Comparison of ENCODE assay signal across 8 cellular contexts in genomic region chr4:139734875-139735380, GRCh38.
A peak's percentile ranks its signal among the peaks of the same experiment; 100 is the strongest.
DNase-seq lines count a peak whose midpoint lies in the region; ATAC-seq, FAIRE-seq and TF ChIP-seq lines count a peak whose summit lies in the region.

No MANE protein-coding gene starts in this region.

- intact Hi-C loops in lower leg skin (cut with DNase I; ENCODE audit: low total_unique reads): loop anchor here (5.0 to 10.0 kb wide), 2 partner anchors 417 to 520 kb away; partner anchors contain the start of gene MAML3

- TF ChIP-seq POLR2A in GM12892 (IDR thresholded peaks at IDR 0.05; ENCODE audit: low read depth, low read length) (no peak), lower leg skin (IDR thresholded peaks at IDR 0.05) (no peak)

- CTCF ChIA-PET in activated CD8-positive, alpha-beta T cell treated with anti-CD3 and anti-CD28 coated beads, Interleukin-2, amount 10 ng/mL, durations not matched to agents 7 days and 5 days (lab: Charles Lee): interaction anchor here (0.7 to 1.6 kb wide), 10 partner anchors 60 to 595 kb away, joined by 3 to 10 read pairs (median 3); no protein-coding TSS in a partner anchor

- ATAC-seq in HG03280 (IDR thresholded peaks at IDR 0.05; ENCODE audit: unreplicated experiment): peak; percentile 58
- peak; percentile 82 for ATAC-seq in activated CD8-positive, alpha-beta T cell treated with anti-CD3 and anti-CD28 coated beads, Interleukin-2, amount 10 ng/mL, durations not matched to agents 7 days and 5 days
- ATAC-seq in GM18858 (IDR thresholded peaks at IDR 0.05; ENCODE audit: unreplicated experiment): no peak

- POLR2A ChIA-PET in activated CD8-positive, alpha-beta T cell treated with anti-CD3 and anti-CD28 coated beads, Interleukin-2, amount 10 ng/mL, durations not matched to agents 7 days and 5 days (lab: Charles Lee): no interaction called here

- H3K4me1 Mint-ChIP-seq in activated CD8-positive, alpha-beta T cell treated with anti-CD3 and anti-CD28 coated beads, Interleukin-2, amount 10 ng/mL, durations not matched to agents 7 days and 5 days (ENCODE audit: low read depth): peaks cover 13% of the 10 kb centered on the region

- no peaks in the 10 kb centered on the region for H3K36me3 Mint-ChIP-seq in activated CD8-positive, alpha-beta T cell treated with anti-CD3 and anti-CD28 coated beads, Interleukin-2, amount 10 ng/mL, durations not matched to agents 7 days and 5 days (ENCODE audit: low read depth)

- 1% methylated on average over 12 to 36 of the region's 42 CpGs for WGBS in lower leg skin, 2 donors

- no peak for FAIRE-seq in GM12892 (lab: Jason Lieb, UNC)

- H3K4me3 ChIP-seq in lower leg skin (ENCODE audit: low read depth, poor library complexity, severe bottlenecking): peak overlapping the region; percentile 14

- no peaks in the 10 kb centered on the region for H3K9me3 Mint-ChIP-seq in activated CD8-positive, alpha-beta T cell treated with anti-CD3 and anti-CD28 coated beads, Interleukin-2, amount 10 ng/mL, durations not matched to agents 7 days and 5 days (ENCODE audit: insufficient read depth)

- H3K4me3 Mint-ChIP-seq in activated CD8-positive, alpha-beta T cell treated with anti-CD3 and anti-CD28 coated beads, Interleukin-2, amount 10 ng/mL, durations not matched to agents 7 days and 5 days: peak overlapping the region; percentile 66

- H3K27ac Mint-ChIP-seq in activated CD8-positive, alpha-beta T cell treated with anti-CD3 and anti-CD28 coated beads, Interleukin-2, amount 10 ng/mL, durations not matched to agents 7 days and 5 days: no peak overlapping the region

- no peak for TF ChIP-seq CTCF in lower leg skin (IDR thresholded peaks at IDR 0.05)

- H3K27me3 Mint-ChIP-seq in activated CD8-positive, alpha-beta T cell treated with anti-CD3 and anti-CD28 coated beads, Interleukin-2, amount 10 ng/mL, durations not matched to agents 7 days and 5 days (ENCODE audit: low read depth): peaks cover 45% of the 10 kb centered on the region

- DNase-seq in GM12892 (ENCODE audit: insufficient read length) (peak; percentile 52), NCI-H524 (lab: John Stamatoyannopoulos, UW) (peak; percentile 94 to 96), lower leg skin (ENCODE audit: low spot score in 2 of 2) (peak; percentile 76 to 97)
- peak; percentile 68 for DNase-seq in activated CD8-positive, alpha-beta T cell treated with anti-CD3 and anti-CD28 coated beads, Interleukin-2, amount 10 ng/mL, durations not matched to agents 7 days and 5 days
- DNase-seq in effector CD4-positive, alpha-beta T cell: peak; percentile 9
- peak; percentile 59 for DNase-seq in stimulated activated CD4-positive, alpha-beta T cell treated with anti-CD3 and anti-CD28 coated beads, Interleukin-4, amount 100 ng/mL, for 4 hours

Comparison
In these comparisons a context has a peak if more than half of its experiments do, and no peak if none do; other contexts are left out.
1. DNase-seq: peak in every context shown above with its lines; median percentile 95 in NCI-H524; 86 in lower leg skin; 68 in activated CD8-positive, alpha-beta T cell treated with anti-CD3 and anti-CD28 coated beads, Interleukin-2, amount 10 ng/mL, durations not matched to agents 7 days and 5 days; 59 in stimulated activated CD4-positive, alpha-beta T cell treated with anti-CD3 and anti-CD28 coated beads, Interleukin-4, amount 100 ng/mL, for 4 hours; 52 in GM12892; 9 in effector CD4-positive, alpha-beta T cell.